Comparison of ENCODE assay signal across 13 cellular contexts in the genomic region with DNA sequence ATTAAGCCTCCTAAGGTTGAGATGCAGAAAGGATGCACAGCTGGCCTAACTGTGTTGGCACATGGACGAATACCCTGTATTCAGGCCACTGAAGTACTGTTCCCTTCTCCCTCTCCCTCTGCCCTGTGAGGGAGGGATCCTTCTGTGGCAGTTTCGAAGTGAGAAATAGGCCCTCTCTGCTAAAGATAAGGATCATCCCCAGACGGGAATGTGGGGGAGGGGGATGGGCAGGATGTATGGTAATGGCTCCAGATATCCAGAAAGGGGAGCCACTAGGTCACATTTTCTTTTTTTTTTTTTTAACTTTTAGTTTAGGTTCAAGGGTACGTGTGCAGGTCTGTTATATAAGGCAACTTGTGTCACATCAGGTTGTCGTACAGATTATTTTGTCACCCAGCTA.
"Had no signal": no experiment of that assay in that cellular context is flagged by ENCODE, and none has a peak within 500 bp of the region (broad histone marks: within the 10 kb centered on the region; RNA-seq: fewer than 3 reads in every experiment).

No MANE protein-coding gene starts in this region.

- H3K9me3 Mint-ChIP-seq: nephron; stimulated activated naive CD8-positive, alpha-beta T cell treated with anti-CD3 and anti-CD28 coated beads, Interleukin-15, amount 100 ng/mL, for 72 hours had no signal

- H3K4me1 ChIP-seq: gastroesophageal sphincter, testis, upper lobe of left lung had no signal

- H3K27me3 ChIP-seq: cardiac muscle cell, gastroesophageal sphincter, ovary, testis, upper lobe of left lung had no signal

- H3K4me1 Mint-ChIP-seq: nephron; stimulated activated naive CD8-positive, alpha-beta T cell treated with anti-CD3 and anti-CD28 coated beads, Interleukin-15, amount 100 ng/mL, for 72 hours had no signal

- H3K36me3 ChIP-seq: cardiac muscle cell, gastroesophageal sphincter, ovary, upper lobe of left lung had no signal

- H3K27ac ChIP-seq: cardiac muscle cell, dorsolateral prefrontal cortex, gastroesophageal sphincter, ovary, testis, upper lobe of left lung had no signal

- H3K9me3 ChIP-seq: gastroesophageal sphincter, ovary, testis, upper lobe of left lung had no signal

- H3K4me3 Mint-ChIP-seq: nephron; stimulated activated naive CD8-positive, alpha-beta T cell treated with anti-CD3 and anti-CD28 coated beads, Interleukin-15, amount 100 ng/mL, for 72 hours had no signal

- ATAC-seq: activated CD4-positive, CD25-positive, alpha-beta regulatory T cell treated with anti-CD3 and anti-CD28 coated beads, Interleukin-2, amount 50 U/mL, for 24 hours; gastroesophageal sphincter; sciatic nerve; stimulated activated naive CD8-positive, alpha-beta T cell treated with anti-CD3 and anti-CD28 coated beads, Interleukin-15, amount 100 ng/mL, for 72 hours had no signal

- H3K27ac Mint-ChIP-seq: nephron; stimulated activated naive CD8-positive, alpha-beta T cell treated with anti-CD3 and anti-CD28 coated beads, Interleukin-15, amount 100 ng/mL, for 72 hours had no signal

- H3K27me3 Mint-ChIP-seq: stimulated activated naive CD8-positive, alpha-beta T cell treated with anti-CD3 and anti-CD28 coated beads, Interleukin-15, amount 100 ng/mL, for 72 hours had no signal

- H3K4me3 ChIP-seq: cardiac muscle cell, dorsolateral prefrontal cortex, gastroesophageal sphincter, ovary, testis, upper lobe of left lung had no signal

- DNase-seq: activated CD4-positive, alpha-beta T cell treated with anti-CD3 and anti-CD28 coated beads, Interleukin-2, amount 50 U/mL, for 1 hour; activated naive CD4-positive, alpha-beta T cell treated with anti-CD3 and anti-CD28 coated beads, Interleukin-2, amount 50 U/mL, for 16 hours; activated T-cell treated with anti-CD3 and anti-CD28 coated beads, Interleukin-2, amount 50 U/mL, for 1 hour; dorsolateral prefrontal cortex; ovary; stimulated activated naive CD8-positive, alpha-beta T cell treated with anti-CD3 and anti-CD28 coated beads, Interleukin-15, amount 100 ng/mL, for 72 hours; testis; upper lobe of left lung had no signal
